8 cellular contexts compared by ENCODE assay signal in genomic region chr7:128938524-128939074, GRCh38. TPM values are rescaled to one million over a fixed set of nuclear protein-coding genes. Genes with fewer than 3 reads are reported as not detected.
DNase-seq lines count a peak whose midpoint lies in the region; ATAC-seq lines count a peak whose summit lies in the region.

No MANE protein-coding gene starts in this region.

- H3K9me3 Mint-ChIP-seq in natural killer cell treated with Interleukin-12 subunit alpha and Interleukin-12 subunit beta and Interleukin-15 and Interleukin-18, amount 100 ng/mL, for 72 hours: no peaks in the 10 kb centered on the region

- peak; percentile 38 for DNase-seq in activated naive CD4-positive, alpha-beta T cell treated with Interleukin-2 at 50 U/mL for 16 hours
- no peak for DNase-seq in activated naive CD4-positive, alpha-beta T cell (lab: John Stamatoyannopoulos, UW)
- DNase-seq in SJCRH30 (no peak), NCI-H2081 treated with DMSO at 0.1 percent for 48 hours (lab: John Stamatoyannopoulos, UW) (no peak)
- DNase-seq in natural killer cell treated with Interleukin-12 subunit alpha and Interleukin-12 subunit beta and Interleukin-15 and Interleukin-18, amount 100 ng/mL, for 72 hours (ENCODE audit: low spot score): no peak

- WGBS in esophagus, 2 donors: 1 to 2% methylated on average over 24 to 31 of the region's 31 CpGs

- H3K27ac ChIP-seq in SJCRH30 (no peak overlapping the region), esophagus (ENCODE audit: low read depth in 2 of 2, low read length in 1 of 2) (peak overlapping the region; percentile 40 to 55)

- H3K4me1 Mint-ChIP-seq in natural killer cell treated with Interleukin-12 subunit alpha and Interleukin-12 subunit beta and Interleukin-15 and Interleukin-18, amount 100 ng/mL, for 72 hours (ENCODE audit: low read depth in 2 of 2): peaks cover 32% of the 10 kb centered on the region in 2 donors

- H3K4me3 ChIP-seq in SJCRH30 (peak overlapping the region; percentile 51), esophagus (ENCODE audit: low read depth in 1 of 2, low read length in 2 of 2) (peak overlapping the region; percentile 69 to 74)

- H3K27me3 Mint-ChIP-seq in natural killer cell treated with Interleukin-12 subunit alpha and Interleukin-12 subunit beta and Interleukin-15 and Interleukin-18, amount 100 ng/mL, for 72 hours: peaks cover 4 to 8% of the 10 kb centered on the region in 2 donors

- H3K36me3 ChIP-seq in SJCRH30 (no peaks in the 10 kb centered on the region), esophagus (ENCODE audit: control insufficient read depth in 2 of 2, insufficient read depth in 2 of 2, low read length in 1 of 2) (no peaks in the 10 kb centered on the region)

- H3K27me3 ChIP-seq in SJCRH30 (peaks cover 35% of the 10 kb centered on the region; the same call in 1 of the 2 replicates), esophagus (ENCODE audit: control insufficient read depth in 1 of 2, insufficient read depth in 2 of 2, low read length in 2 of 2) (no peaks in the 10 kb centered on the region)

- H3K4me3 Mint-ChIP-seq in natural killer cell treated with Interleukin-12 subunit alpha and Interleukin-12 subunit beta and Interleukin-15 and Interleukin-18, amount 100 ng/mL, for 72 hours: peak overlapping the region; percentile 90

- peak; percentile 32 to 45 for ATAC-seq in natural killer cell treated with Interleukin-12 subunit alpha and Interleukin-12 subunit beta and Interleukin-15 and Interleukin-18, amount 100 ng/mL, for 72 hours
- ATAC-seq in GM21360 (IDR thresholded peaks at IDR 0.05; ENCODE audit: unreplicated experiment): no peak
- no peak for ATAC-seq in HG03139 (IDR thresholded peaks at IDR 0.05; ENCODE audit: unreplicated experiment)

- H3K9me3 ChIP-seq in SJCRH30 (replicated peaks) (no peaks in the 10 kb centered on the region), esophagus (ENCODE audit: control insufficient read depth in 2 of 2, insufficient read depth in 1 of 2, low read depth in 1 of 2, low read length in 1 of 2) (no peaks in the 10 kb centered on the region)

- H3K27ac Mint-ChIP-seq in natural killer cell treated with Interleukin-12 subunit alpha and Interleukin-12 subunit beta and Interleukin-15 and Interleukin-18, amount 100 ng/mL, for 72 hours: peak overlapping the region; percentile 67 to 76

- H3K4me1 ChIP-seq in SJCRH30: no peaks in the 10 kb centered on the region
- peaks cover 4 to 16% of the 10 kb centered on the region in 2 donors for H3K4me1 ChIP-seq in esophagus (ENCODE audit: control insufficient read depth in 2 of 2, insufficient read depth in 2 of 2, low read length in 1 of 2)

- H3K36me3 Mint-ChIP-seq in natural killer cell treated with Interleukin-12 subunit alpha and Interleukin-12 subunit beta and Interleukin-15 and Interleukin-18, amount 100 ng/mL, for 72 hours: no peaks in the 10 kb centered on the region

RNA-seq across cellular contexts. Expression of gene IRF5, which starts 0.9 kb away (rescaled TPM):
- total RNA-seq in SJCRH30 (2014; rRNA removed; shearing (Covaris generic)): 0.08 and 0.16 TPM in 2 replicates
- 10 to 100 TPM; 10.6 to 14.5 TPM for polyA plus RNA-seq in esophagus
- total RNA-seq in natural killer cell treated with Interleukin-12 subunit alpha and Interleukin-12 subunit beta and Interleukin-15 and Interleukin-18, amount 100 ng/mL, for 72 hours: 10 to 100 TPM; 26.5 to 43.4 TPM

RNA-seq across cellular contexts. Expression of gene KCP, which starts 28.1 kb away (rescaled TPM):
- 0.20 and 0.38 TPM in 2 replicates for total RNA-seq in SJCRH30 (2014; rRNA removed; shearing (Covaris generic))
- polyA plus RNA-seq in esophagus: 1 to 10 TPM; 1.4 to 5.5 TPM
- total RNA-seq in natural killer cell treated with Interleukin-12 subunit alpha and Interleukin-12 subunit beta and Interleukin-15 and Interleukin-18, amount 100 ng/mL, for 72 hours: 1 to 10 TPM in 1 of 2 donors, under 1 TPM in 1; 0.17 to 1.1 TPM

Comparison
In these comparisons a context has a peak if more than half of its experiments do, and no peak if none do; other contexts are left out.
1. ATAC-seq: peak in natural killer cell treated with Interleukin-12 subunit alpha and Interleukin-12 subunit beta and Interleukin-15 and Interleukin-18, amount 100 ng/mL, for 72 hours (2 of 2); none in GM21360 (single experiment) and HG03139 (single experiment).
2. RNA of gene IRF5, which starts 0.9 kb away (total RNA-seq): 26.5 to 43.4 TPM in natural killer cell treated with Interleukin-12 subunit alpha and Interleukin-12 subunit beta and Interleukin-15 and Interleukin-18, amount 100 ng/mL, for 72 hours; 0.08 to 0.16 TPM in SJCRH30; every median in the first group is over 10 times any median in the second.